Comparison of ENCODE assay signal across 2 cellular contexts in the genomic region with DNA sequence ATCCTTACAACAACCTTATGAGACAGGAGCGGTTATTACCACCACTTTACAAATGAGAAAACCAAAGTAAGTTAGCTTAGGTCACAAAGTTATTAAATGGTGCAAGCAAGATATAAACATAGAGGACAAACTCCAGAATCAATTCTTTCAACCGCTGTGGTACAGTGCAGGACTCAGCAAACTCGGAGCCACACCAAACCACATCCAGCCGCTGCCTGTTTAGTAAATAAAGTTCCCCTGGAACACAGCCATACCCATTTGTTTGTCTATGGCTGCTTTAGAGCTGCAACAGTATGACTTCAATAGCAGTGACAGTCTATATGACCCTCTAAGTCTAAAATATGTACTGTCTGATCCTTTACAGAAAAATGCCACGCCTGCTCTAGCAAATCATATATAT.
A peak's percentile ranks its signal among the peaks of the same experiment; 100 is the strongest.
TF ChIP-seq lines count a peak whose summit lies in the region.

No MANE protein-coding gene starts in this region.

TF ChIP-seq in liver, 16 proteins besides CTCF, POLR2A, EP300 and RAD21 (continued from another document):
- TF ChIP-seq REST (IDR thresholded peaks at IDR 0.05) = peak; percentile 16
- TF ChIP-seq GABPA (IDR thresholded peaks at IDR 0.05 in 1 of 2, conservative IDR thresholded peaks at IDR 0.05 in 1 of 2) = no peak
- peak; percentile 64 for TF ChIP-seq SP1 (IDR thresholded peaks at IDR 0.05)
- TF ChIP-seq RXRA (IDR thresholded peaks at IDR 0.05) = peak; percentile 64 to 77
- peak; percentile 81 for TF ChIP-seq FOXA2 (IDR thresholded peaks at IDR 0.05)
- TF ChIP-seq MAX (IDR thresholded peaks at IDR 0.05) = peak; percentile 26
- peak in 1 of 2 donors; percentile 37 for TF ChIP-seq JUND (IDR thresholded peaks at IDR 0.05)
- TF ChIP-seq FOXA1 (IDR thresholded peaks at IDR 0.05) = peak; percentile 34
- peak; percentile 28 for TF ChIP-seq ZBTB33 (IDR thresholded peaks at IDR 0.05)
- TF ChIP-seq, protein P1, sequence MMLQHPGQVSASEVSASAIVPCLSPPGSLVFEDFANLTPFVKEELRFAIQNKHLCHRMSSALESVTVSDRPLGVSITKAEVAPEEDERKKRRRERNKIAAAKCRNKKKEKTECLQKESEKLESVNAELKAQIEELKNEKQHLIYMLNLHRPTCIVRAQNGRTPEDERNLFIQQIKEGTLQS (IDR thresholded peaks at IDR 0.05) = no peak
- TF ChIP-seq HNF4G (IDR thresholded peaks at IDR 0.05) = peak; percentile 27
- TF ChIP-seq EGR1 (IDR thresholded peaks at IDR 0.05; ENCODE audit: low read depth in 2 of 2) = no peak
- TF ChIP-seq NR2F2 (IDR thresholded peaks at IDR 0.05) = no peak
- peak; percentile 71 to 74 for TF ChIP-seq HNF4A (conservative IDR thresholded peaks at IDR 0.05)

TF ChIP-seq in HepG2, 621 proteins besides CTCF, POLR2A, EP300 and RAD21 (continued from another document):
- TF ChIP-seq PRDM10 (CRISPR knock-in tag; IDR thresholded peaks at IDR 0.05; ENCODE audit: low read depth) = no peak
- TF ChIP-seq ZKSCAN1 (IDR thresholded peaks at IDR 0.05; ENCODE audit: low read length) = no peak
- TF ChIP-seq, protein P2, sequence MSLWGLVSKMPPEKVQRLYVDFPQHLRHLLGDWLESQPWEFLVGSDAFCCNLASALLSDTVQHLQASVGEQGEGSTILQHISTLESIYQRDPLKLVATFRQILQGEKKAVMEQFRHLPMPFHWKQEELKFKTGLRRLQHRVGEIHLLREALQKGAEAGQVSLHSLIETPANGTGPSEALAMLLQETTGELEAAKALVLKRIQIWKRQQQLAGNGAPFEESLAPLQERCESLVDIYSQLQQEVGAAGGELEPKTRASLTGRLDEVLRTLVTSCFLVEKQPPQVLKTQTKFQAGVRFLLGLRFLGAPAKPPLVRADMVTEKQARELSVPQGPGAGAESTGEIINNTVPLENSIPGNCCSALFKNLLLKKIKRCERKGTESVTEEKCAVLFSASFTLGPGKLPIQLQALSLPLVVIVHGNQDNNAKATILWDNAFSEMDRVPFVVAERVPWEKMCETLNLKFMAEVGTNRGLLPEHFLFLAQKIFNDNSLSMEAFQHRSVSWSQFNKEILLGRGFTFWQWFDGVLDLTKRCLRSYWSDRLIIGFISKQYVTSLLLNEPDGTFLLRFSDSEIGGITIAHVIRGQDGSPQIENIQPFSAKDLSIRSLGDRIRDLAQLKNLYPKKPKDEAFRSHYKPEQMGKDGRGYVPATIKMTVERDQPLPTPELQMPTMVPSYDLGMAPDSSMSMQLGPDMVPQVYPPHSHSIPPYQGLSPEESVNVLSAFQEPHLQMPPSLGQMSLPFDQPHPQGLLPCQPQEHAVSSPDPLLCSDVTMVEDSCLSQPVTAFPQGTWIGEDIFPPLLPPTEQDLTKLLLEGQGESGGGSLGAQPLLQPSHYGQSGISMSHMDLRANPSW (CRISPR knock-in tag; IDR thresholded peaks at IDR 0.05; ENCODE audit: borderline replicate concordance) = no peak
- no peak for TF ChIP-seq RFX5 (IDR thresholded peaks at IDR 0.05; ENCODE audit: low read depth, low read length)
- TF ChIP-seq RARG (CRISPR knock-in tag; IDR thresholded peaks at IDR 0.05; ENCODE audit: low read depth) = no peak
- TF ChIP-seq HNF4G (IDR thresholded peaks at IDR 0.05; ENCODE audit: borderline replicate concordance, low read depth, low read length) = no peak
- TF ChIP-seq HNF4G (CRISPR knock-in tag; IDR thresholded peaks at IDR 0.05; ENCODE audit: borderline replicate concordance, low read depth) = no peak
- TF ChIP-seq, protein P3, sequence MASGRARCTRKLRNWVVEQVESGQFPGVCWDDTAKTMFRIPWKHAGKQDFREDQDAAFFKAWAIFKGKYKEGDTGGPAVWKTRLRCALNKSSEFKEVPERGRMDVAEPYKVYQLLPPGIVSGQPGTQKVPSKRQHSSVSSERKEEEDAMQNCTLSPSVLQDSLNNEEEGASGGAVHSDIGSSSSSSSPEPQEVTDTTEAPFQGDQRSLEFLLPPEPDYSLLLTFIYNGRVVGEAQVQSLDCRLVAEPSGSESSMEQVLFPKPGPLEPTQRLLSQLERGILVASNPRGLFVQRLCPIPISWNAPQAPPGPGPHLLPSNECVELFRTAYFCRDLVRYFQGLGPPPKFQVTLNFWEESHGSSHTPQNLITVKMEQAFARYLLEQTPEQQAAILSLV (CRISPR knock-in tag; IDR thresholded peaks at IDR 0.05; ENCODE audit: borderline replicate concordance) = no peak
- TF ChIP-seq GZF1 (CRISPR knock-in tag; IDR thresholded peaks at IDR 0.05) = no peak
- no peak for TF ChIP-seq LCORL (IDR thresholded peaks at IDR 0.05)
- TF ChIP-seq LCORL (CRISPR knock-in tag; IDR thresholded peaks at IDR 0.05) = no peak
